In the genomic region with DNA sequence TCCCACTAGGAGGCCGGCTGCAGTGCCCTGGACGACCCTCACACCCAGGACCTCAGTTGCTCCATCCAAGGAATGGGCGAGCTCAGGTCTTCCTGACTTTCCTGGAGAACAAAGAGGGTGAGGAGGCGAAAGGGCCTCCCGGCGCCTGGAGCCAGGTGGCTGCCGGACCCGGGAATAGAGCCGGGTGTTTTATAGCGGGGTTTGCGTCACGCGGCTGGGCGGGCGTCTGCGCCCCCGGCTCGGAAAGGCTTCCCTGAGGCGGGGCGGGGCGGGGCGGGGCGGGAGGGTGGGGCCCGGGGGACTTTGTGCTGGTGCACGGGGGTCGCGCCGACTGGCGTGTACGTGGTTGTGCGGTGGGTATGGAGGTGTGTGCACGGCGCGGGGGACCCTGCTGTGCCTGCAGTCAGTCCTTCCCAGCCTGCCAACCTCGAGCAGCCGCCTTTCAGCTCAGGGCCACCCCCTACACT, we compare ENCODE assay signal across 12 cellular contexts. TPM values are rescaled to one million over a fixed set of nuclear protein-coding genes. Genes with fewer than 3 reads are reported as not detected.
DNase-seq lines count a peak whose midpoint lies in the region; TF ChIP-seq lines count a peak whose summit lies in the region.
"Had no signal": no experiment of that assay in that cellular context is flagged by ENCODE, and none has a peak within 500 bp of the region (broad histone marks: within the 10 kb centered on the region; RNA-seq: fewer than 3 reads in every experiment).

No MANE protein-coding gene starts in this region.

- peaks cover 7% of the 10 kb centered on the region for H3K4me1 Mint-ChIP-seq in activated naive CD4-positive, alpha-beta T cell treated with anti-CD3 and anti-CD28 coated beads for 36 hours (ENCODE audit: low read depth)

- peaks cover 22% of the 10 kb centered on the region for H3K4me1 ChIP-seq in osteoblast (ENCODE audit: insufficient read depth, low read length)

- H3K4me3 Mint-ChIP-seq in activated naive CD4-positive, alpha-beta T cell treated with anti-CD3 and anti-CD28 coated beads for 36 hours: no peak overlapping the region

- intact Hi-C loops in activated naive CD4-positive, alpha-beta T cell treated with anti-CD3 and anti-CD28 coated beads for 36 hours (cut with micrococcal nuclease): no loop called here

- no peaks in the 10 kb centered on the region for H3K27me3 ChIP-seq in osteoblast (ENCODE audit: insufficient read depth, low read length)
- H3K27me3 ChIP-seq: ovary, tibial artery had no signal

- no peak overlapping the region for H2AFZ ChIP-seq in osteoblast (ENCODE audit: low read length)

- peaks cover 39% of the 10 kb centered on the region for H3K27me3 Mint-ChIP-seq in activated naive CD4-positive, alpha-beta T cell treated with anti-CD3 and anti-CD28 coated beads for 36 hours (ENCODE audit: low read depth)

- H3K4me3 ChIP-seq in fibroblast of villous mesenchyme (ENCODE audit: low read depth, low read length) (peak overlapping the region; percentile 27), osteoblast (ENCODE audit: insufficient read depth, low read length) (no peak overlapping the region)
- H3K4me3 ChIP-seq: ovary, tibial artery had no signal

- no peak overlapping the region for H3K27ac Mint-ChIP-seq in activated naive CD4-positive, alpha-beta T cell treated with anti-CD3 and anti-CD28 coated beads for 36 hours

- TF ChIP-seq CTCF in fibroblast of villous mesenchyme (IDR thresholded peaks at IDR 0.05; ENCODE audit: insufficient read depth, low read depth, low read length): no peak
- TF ChIP-seq CTCF in osteoblast (IDR thresholded peaks at IDR 0.05; ENCODE audit: extremely low read depth, low read depth, low read length): no peak

- H4K20me1 ChIP-seq in osteoblast (ENCODE audit: insufficient read depth, low read length): no peaks in the 10 kb centered on the region

- DNase-seq in EH (ENCODE audit: low read depth) (peak; percentile 27), NCI-H69 (lab: John Stamatoyannopoulos, UW) (peak; percentile 60), fibroblast of villous mesenchyme (ENCODE audit: low read depth) (peak; percentile 29), osteoblast (ENCODE audit: insufficient read length, low spot score, missing footprints) (peak; percentile 42), NCI-H345 (lab: John Stamatoyannopoulos, UW) (no peak), amniotic stem cell (lab: John Stamatoyannopoulos, UW) (no peak)
- no peak for DNase-seq in stimulated activated CD4-positive, alpha-beta T cell treated with anti-CD3 and anti-CD28 coated beads, Interleukin-15, amount 100 ng/mL, for 24 hours
- no peak for DNase-seq in activated naive CD4-positive, alpha-beta T cell treated with anti-CD3 and anti-CD28 coated beads for 36 hours
- DNase-seq: AML-193, DMS153, ovary, tibial artery had no signal

- H3K27ac ChIP-seq in osteoblast (ENCODE audit: low read depth, low read length): no peak overlapping the region
- H3K27ac ChIP-seq: ovary, tibial artery had no signal

- H3K9me3 ChIP-seq in osteoblast (ENCODE audit: low read depth, low read length): no peaks in the 10 kb centered on the region
- H3K9me3 ChIP-seq: ovary, tibial artery had no signal

- no peaks in the 10 kb centered on the region for H3K36me3 ChIP-seq in osteoblast (ENCODE audit: insufficient read depth, low read length)
- H3K36me3 ChIP-seq: ovary, tibial artery had no signal

- no peaks in the 10 kb centered on the region for H3K36me3 Mint-ChIP-seq in activated naive CD4-positive, alpha-beta T cell treated with anti-CD3 and anti-CD28 coated beads for 36 hours (ENCODE audit: low read depth)

- H3K4me2 ChIP-seq in osteoblast (ENCODE audit: insufficient read depth, low read length): no peak overlapping the region

- peaks cover 7% of the 10 kb centered on the region for H3K79me2 ChIP-seq in osteoblast (ENCODE audit: insufficient read depth, low read length)

- CTCF ChIA-PET in activated naive CD4-positive, alpha-beta T cell treated with anti-CD3 and anti-CD28 coated beads for 36 hours (lab: Charles Lee): interaction anchor here (1.0 kb wide), 1 partner anchor 23 kb away, joined by 4 read pairs; no protein-coding TSS in a partner anchor

- H3K9me3 Mint-ChIP-seq in activated naive CD4-positive, alpha-beta T cell treated with anti-CD3 and anti-CD28 coated beads for 36 hours: no peaks in the 10 kb centered on the region

RNA-seq across cellular contexts. Expression of a gene that starts 4.6 kb away (rescaled TPM):
- total RNA-seq in fibroblast of villous mesenchyme (1.7 and 2.6 TPM in 2 replicates), osteoblast (1.8 and 2.2 TPM in 2 replicates)
- 10 to 100 TPM in 1 of 2 experiments, 1 to 10 TPM in 1; 9.1 to 10.2 TPM for total RNA-seq in activated naive CD4-positive, alpha-beta T cell treated with anti-CD3 and anti-CD28 coated beads for 36 hours

RNA-seq across cellular contexts. Expression of a gene that starts 26.2 kb away (rescaled TPM):
- total RNA-seq in fibroblast of villous mesenchyme: 9.0 and 13.4 TPM in 2 replicates
- 11.9 and 12.7 TPM in 2 replicates for total RNA-seq in osteoblast
- 10 to 100 TPM; 29.9 to 31.7 TPM for total RNA-seq in activated naive CD4-positive, alpha-beta T cell treated with anti-CD3 and anti-CD28 coated beads for 36 hours

Comparison
In these comparisons a context has a peak if more than half of its experiments do, and no peak if none do; other contexts are left out.
1. DNase-seq: peak in EH (single experiment), NCI-H69 (single experiment), fibroblast of villous mesenchyme (single experiment) and osteoblast (single experiment); none in NCI-H345 (single experiment), amniotic stem cell (single experiment), stimulated activated CD4-positive, alpha-beta T cell treated with anti-CD3 and anti-CD28 coated beads, Interleukin-15, amount 100 ng/mL, for 24 hours (single experiment) and activated naive CD4-positive, alpha-beta T cell treated with anti-CD3 and anti-CD28 coated beads for 36 hours (single experiment).